21 cellular contexts compared by ENCODE assay signal in the genomic region with DNA sequence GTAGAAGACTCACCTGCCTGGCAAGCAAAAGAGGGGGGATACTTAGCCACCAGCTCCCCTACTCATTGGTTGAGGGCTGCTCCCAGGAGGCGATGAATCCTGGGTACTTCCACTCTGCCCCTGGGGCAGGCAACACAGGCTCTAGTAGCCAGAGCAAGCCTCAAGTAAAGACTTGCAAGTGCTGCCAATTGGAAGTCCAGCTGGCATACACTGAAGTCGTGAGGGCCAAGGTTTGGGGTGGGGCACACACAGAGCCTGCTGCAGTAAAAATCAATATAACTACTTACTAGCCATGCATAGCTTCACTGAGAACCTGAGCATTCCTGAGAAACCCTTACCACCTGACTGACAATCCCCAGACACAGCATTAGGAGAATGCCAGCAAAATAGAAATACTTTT.
"Had no signal": no experiment of that assay in that cellular context is flagged by ENCODE, and none has a peak within 500 bp of the region (broad histone marks: within the 10 kb centered on the region; RNA-seq: fewer than 3 reads in every experiment).

No MANE protein-coding gene starts in this region.

- H3K27ac ChIP-seq: cardiac muscle cell, gastrocnemius medialis, sigmoid colon, thoracic aorta had no signal

- FAIRE-seq: endothelial cell of umbilical vein had no signal

- H3K36me3 ChIP-seq: cardiac muscle cell, gastrocnemius medialis, sigmoid colon, thoracic aorta had no signal

- H3K4me1 ChIP-seq: sigmoid colon had no signal

- H3K4me3 Mint-ChIP-seq: activated CD4-positive, alpha-beta memory T cell treated with anti-CD3 and anti-CD28 coated beads for 36 hours; activated naive CD4-positive, alpha-beta T cell treated with anti-CD3 and anti-CD28 coated beads, Interleukin-2, amount 10 ng/mL, durations not matched to agents 7 days and 5 days; dendritic cell treated with granulocyte-macrophage colony-stimulating factor and Interleukin-4, amounts not matched to agents 40 ng/mL and 50 ng/mL, for 4 days; memory B cell; naive B cell; T-helper 1 cell treated with Interleukin-12 subunit alpha and Interleukin-12 subunit beta and Interleukin-4 antibody, amounts not matched to agents 30 μg/mL and 1 μg/mL, for 36 hours had no signal

- H3K4me1 Mint-ChIP-seq: activated naive CD4-positive, alpha-beta T cell treated with anti-CD3 and anti-CD28 coated beads, Interleukin-2, amount 10 ng/mL, durations not matched to agents 7 days and 5 days; naive B cell had no signal

- H3K27me3 Mint-ChIP-seq: activated CD4-positive, alpha-beta memory T cell treated with anti-CD3 and anti-CD28 coated beads for 36 hours; activated naive CD4-positive, alpha-beta T cell treated with anti-CD3 and anti-CD28 coated beads, Interleukin-2, amount 10 ng/mL, durations not matched to agents 7 days and 5 days; dendritic cell treated with granulocyte-macrophage colony-stimulating factor and Interleukin-4, amounts not matched to agents 40 ng/mL and 50 ng/mL, for 4 days; naive B cell had no signal

- DNase-seq: activated CD4-positive, alpha-beta memory T cell treated with anti-CD3 and anti-CD28 coated beads for 36 hours; activated CD4-positive, alpha-beta T cell treated with anti-CD3 and anti-CD28 coated beads for 48 hours; activated CD4-positive, CD25-positive, alpha-beta regulatory T cell; activated effector memory CD4-positive, alpha-beta T cell treated with anti-CD3 and anti-CD28 coated beads, Interleukin-2, amount 50 U/mL, for 16 hours; activated naive CD4-positive, alpha-beta T cell treated with anti-CD3 and anti-CD28 coated beads, Interleukin-2, amount 10 ng/mL, durations not matched to agents 7 days and 5 days; activated T-cell treated with anti-CD3 and anti-CD28 coated beads for 4 hours; effector memory CD4-positive, alpha-beta T cell; gastrocnemius medialis; naive B cell; retina; sigmoid colon; stimulated activated CD4-positive, alpha-beta T cell treated with anti-CD3 and anti-CD28 coated beads, Interleukin-4, amount 100 ng/mL, for 1 hour; stimulated activated naive CD4-positive, alpha-beta T cell; T1000 had no signal

- H3K27me3 ChIP-seq: cardiac muscle cell, gastrocnemius medialis, sigmoid colon had no signal

- ATAC-seq: esophagus mucosa, gastrocnemius medialis had no signal

- H3K9me3 ChIP-seq: gastrocnemius medialis, sigmoid colon, thoracic aorta had no signal

- H3K9me3 Mint-ChIP-seq: activated CD4-positive, alpha-beta memory T cell treated with anti-CD3 and anti-CD28 coated beads for 36 hours; activated naive CD4-positive, alpha-beta T cell treated with anti-CD3 and anti-CD28 coated beads, Interleukin-2, amount 10 ng/mL, durations not matched to agents 7 days and 5 days; dendritic cell treated with granulocyte-macrophage colony-stimulating factor and Interleukin-4, amounts not matched to agents 40 ng/mL and 50 ng/mL, for 4 days; memory B cell; naive B cell; T-helper 1 cell treated with Interleukin-12 subunit alpha and Interleukin-12 subunit beta and Interleukin-4 antibody, amounts not matched to agents 30 μg/mL and 1 μg/mL, for 36 hours had no signal

- H3K4me3 ChIP-seq: cardiac muscle cell, gastrocnemius medialis, sigmoid colon, thoracic aorta had no signal

- H3K27ac Mint-ChIP-seq: activated CD4-positive, alpha-beta memory T cell treated with anti-CD3 and anti-CD28 coated beads for 36 hours; activated naive CD4-positive, alpha-beta T cell treated with anti-CD3 and anti-CD28 coated beads, Interleukin-2, amount 10 ng/mL, durations not matched to agents 7 days and 5 days; dendritic cell treated with granulocyte-macrophage colony-stimulating factor and Interleukin-4, amounts not matched to agents 40 ng/mL and 50 ng/mL, for 4 days; memory B cell; naive B cell; T-helper 1 cell treated with Interleukin-12 subunit alpha and Interleukin-12 subunit beta and Interleukin-4 antibody, amounts not matched to agents 30 μg/mL and 1 μg/mL, for 36 hours had no signal

- H3K36me3 Mint-ChIP-seq: activated CD4-positive, alpha-beta memory T cell treated with anti-CD3 and anti-CD28 coated beads for 36 hours; activated naive CD4-positive, alpha-beta T cell treated with anti-CD3 and anti-CD28 coated beads, Interleukin-2, amount 10 ng/mL, durations not matched to agents 7 days and 5 days; memory B cell; naive B cell had no signal
